8 cellular contexts compared by ENCODE assay signal in the genomic region with DNA sequence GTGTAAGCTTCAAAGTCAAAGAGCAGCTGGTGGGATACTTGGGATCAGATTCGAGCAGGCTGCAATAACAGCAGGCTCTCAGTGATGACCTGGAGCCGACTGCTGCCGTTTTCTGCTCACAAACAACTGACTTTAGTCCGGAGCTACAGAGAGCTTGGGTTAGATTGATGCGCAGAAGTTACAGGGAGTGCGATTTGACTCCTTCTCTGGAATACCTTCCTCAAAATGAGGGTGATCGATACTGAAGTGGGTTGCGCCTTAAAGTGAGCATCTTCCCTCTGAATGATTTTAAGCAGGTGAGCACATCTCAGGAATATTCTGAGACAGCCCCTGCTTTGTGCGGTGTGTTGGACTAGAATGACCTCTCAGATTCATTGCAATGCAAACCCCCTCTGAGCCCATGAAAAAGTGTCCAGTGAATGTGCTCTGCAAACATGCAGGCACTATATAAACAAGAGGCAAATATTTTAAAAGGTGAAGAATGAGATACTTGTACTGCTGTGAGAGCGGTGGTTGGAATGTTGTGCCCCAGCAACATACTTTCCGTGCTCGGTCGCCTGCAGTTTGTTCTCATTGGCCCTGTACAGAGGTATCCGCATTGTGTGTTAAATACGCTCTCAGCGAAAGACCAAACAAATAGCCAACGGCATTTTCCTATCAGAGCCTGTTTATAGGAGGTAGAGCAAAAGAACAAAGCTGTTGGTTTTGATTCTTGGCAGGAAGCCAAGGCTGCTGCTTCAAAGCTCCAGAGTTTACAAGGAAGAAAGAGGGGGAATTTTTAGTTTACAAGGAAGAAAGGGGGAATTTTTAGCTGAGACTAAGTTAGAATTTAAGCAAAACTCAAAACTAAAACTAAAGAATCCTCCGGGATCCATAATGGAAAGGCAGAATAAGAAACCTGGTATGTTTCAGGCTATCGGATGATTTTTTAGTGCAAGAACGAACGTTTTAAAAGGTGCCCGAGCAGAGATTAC.
DNase-seq lines count a peak whose midpoint lies in the region; ATAC-seq, FAIRE-seq and TF ChIP-seq lines count a peak whose summit lies in the region.

No MANE protein-coding gene starts in this region.

- peaks cover 2% of the 10 kb centered on the region for H3K79me2 ChIP-seq in HepG2 (ENCODE audit: insufficient read depth, low read length)

- H3K9me3 Mint-ChIP-seq in T-helper 2 cell treated with Interferon-gamma antibody and Interleukin-4, amounts not matched to agents 5 μg/mL and 100 μg/mL, for 36 hours = no peaks in the 10 kb centered on the region

- H2AFZ ChIP-seq in HepG2 (ENCODE audit: low read length) = peak overlapping the region; percentile 55

- no peaks in the 10 kb centered on the region for H3K27me3 ChIP-seq in HepG2 (ENCODE audit: control insufficient read depth in 1 of 2, insufficient read depth in 2 of 2, low read length in 2 of 2)
- H3K27me3 ChIP-seq in upper lobe of right lung = no peaks in the 10 kb centered on the region

- peak overlapping the region; percentile 98 for H3K4me2 ChIP-seq in HepG2 (ENCODE audit: low read depth, low read length)

- CTCF ChIA-PET in HepG2 (lab: Yijun Ruan, JAX; ENCODE audit: low intra/inter-chr PET ratio, low total read pairs) = no interaction called here

- POLR2A ChIA-PET in HepG2 (lab: Yijun Ruan, JAX) = interaction anchor here (0.5 to 4.6 kb wide), 14 partner anchors 13 to 1444 kb away, joined by 3 to 48 read pairs (median 4); partner anchors contain the start of genes FUCA2, LTV1 and PHACTR2

- TF ChIP-seq EP300 in HepG2 (IDR thresholded peaks at IDR 0.05; ENCODE audit: low read depth in 2 of 2, low read length in 2 of 2) (peak; percentile 93), HepG2 (CRISPR knock-in tag; IDR thresholded peaks at IDR 0.05; ENCODE audit: borderline replicate concordance) (peak; percentile 94)

- H3K36me3 ChIP-seq in HepG2 (replicated peaks in 1 of 2; ENCODE audit: control insufficient read depth in 1 of 2, insufficient read depth in 2 of 2, low read length in 2 of 2) = no peaks in the 10 kb centered on the region
- H3K36me3 ChIP-seq in upper lobe of right lung = no peaks in the 10 kb centered on the region

- H3K9me3 ChIP-seq in HepG2 (ENCODE audit: low read length) = no peaks in the 10 kb centered on the region
- H3K9me3 ChIP-seq in upper lobe of right lung = no peaks in the 10 kb centered on the region

- H3K27ac ChIP-seq in HepG2 (ENCODE audit: extremely low read length, insufficient read depth, low read length) = peak overlapping the region; percentile 98
- H3K27ac ChIP-seq in upper lobe of right lung = peak overlapping the region; percentile 76

- intact Hi-C loops in HepG2 (cut with micrococcal nuclease; ENCODE audit: unreplicated experiment) (loop anchor here (1.0 to 5.0 kb wide), 6 partner anchors 53 to 267 kb away; partner anchors contain the start of gene LTV1), upper lobe of right lung (cut with DNase I) (no loop called here), posterior vena cava (cut with DNase I) (loop anchor here in 1 of 2 donors (10.0 kb wide), 2 partner anchors 61 to 161 kb away; no protein-coding TSS in a partner anchor)

- peak; percentile 29 for DNase-seq in NCI-H128 (lab: John Stamatoyannopoulos, UW; ENCODE audit: unreplicated experiment)
- peak; percentile 60 to 65 for DNase-seq in cardiac fibroblast (ENCODE audit: low read depth in 2 of 2)
- DNase-seq in HepG2 (ENCODE audit: low spot score) = peak; percentile 100
- peak; percentile 70 for DNase-seq in upper lobe of right lung
- DNase-seq in KG1 (lab: John Stamatoyannopoulos, UW) = no peak
- DNase-seq in T-helper 2 cell treated with Interferon-gamma antibody and Interleukin-4, amounts not matched to agents 5 μg/mL and 100 μg/mL, for 36 hours (ENCODE audit: low spot score) = no peak
- no peak for DNase-seq in posterior vena cava (ENCODE audit: low spot score)
- no peak for DNase-seq in NAMALWA (ENCODE audit: low spot score)

- no peak overlapping the region for H3K4me3 Mint-ChIP-seq in T-helper 2 cell treated with Interferon-gamma antibody and Interleukin-4, amounts not matched to agents 5 μg/mL and 100 μg/mL, for 36 hours

- in situ Hi-C loops in HepG2 (cut with HindIII; ENCODE audit: extremely low pct_ligation_motif_present, low pct_unique_long_range_greater_than_20kb) = loop anchor here (5.0 kb wide), 1 partner anchor 53 kb away; no protein-coding TSS in a partner anchor

- H3K4me1 ChIP-seq in HepG2 (ENCODE audit: insufficient read depth, low read length) (peaks cover 70% of the 10 kb centered on the region), upper lobe of right lung (peaks cover 62% of the 10 kb centered on the region)

- peak; percentile 61; the same call in 1 of the 2 replicates for TF ChIP-seq RAD21 in HepG2 (CRISPR knock-in tag; IDR thresholded peaks at IDR 0.05)

- ATAC-seq in HepG2 (peak; percentile 94), upper lobe of right lung (peak; percentile 90)

- H4K20me1 ChIP-seq in HepG2 (ENCODE audit: insufficient read depth, low read length) = no peaks in the 10 kb centered on the region

- no peak for TF ChIP-seq CTCF in cardiac fibroblast (IDR thresholded peaks at IDR 0.05; ENCODE audit: low read depth, low read length)
- no peak for TF ChIP-seq CTCF in HepG2 (CRISPR knock-in tag; IDR thresholded peaks at IDR 0.05)
- no peak for TF ChIP-seq CTCF in upper lobe of right lung (IDR thresholded peaks at IDR 0.05)

- no peaks in the 10 kb centered on the region for H3K4me1 Mint-ChIP-seq in T-helper 2 cell treated with Interferon-gamma antibody and Interleukin-4, amounts not matched to agents 5 μg/mL and 100 μg/mL, for 36 hours (ENCODE audit: low read depth)

- peak; percentile 78 for FAIRE-seq in HepG2 (lab: Jason Lieb, UNC)

- no peaks in the 10 kb centered on the region for H3K27me3 Mint-ChIP-seq in T-helper 2 cell treated with Interferon-gamma antibody and Interleukin-4, amounts not matched to agents 5 μg/mL and 100 μg/mL, for 36 hours (ENCODE audit: low read depth)

- peak in 1 of 2 experiments; percentile 90; a peak in 2 of 4 replicates for TF ChIP-seq POLR2A in HepG2 (IDR thresholded peaks at IDR 0.05; ENCODE audit: insufficient read depth in 1 of 2, low read depth in 2 of 2, low read length in 2 of 2)

- TSS peak; percentile 94 for BruUV-seq in HepG2 (replicated peaks; lab: Mats Ljungman, UMichigan)

- peak overlapping the region; percentile 94 for H3K9ac ChIP-seq in HepG2 (ENCODE audit: insufficient read depth, low read depth, low read length)

- no peaks in the 10 kb centered on the region for H3K36me3 Mint-ChIP-seq in T-helper 2 cell treated with Interferon-gamma antibody and Interleukin-4, amounts not matched to agents 5 μg/mL and 100 μg/mL, for 36 hours (ENCODE audit: low read depth)

- H3K4me3 ChIP-seq in cardiac fibroblast (replicated peaks in 1 of 2; ENCODE audit: low read depth in 2 of 2, low read length in 2 of 2) (no peak overlapping the region), HepG2 (replicated peaks in 1 of 3; ENCODE audit: insufficient read depth in 1 of 3, low read depth in 2 of 3, low read length in 3 of 3) (peak overlapping the region; percentile 56 to 74 (median 57)), upper lobe of right lung (peak overlapping the region; percentile 25)

- H3K27ac Mint-ChIP-seq in T-helper 2 cell treated with Interferon-gamma antibody and Interleukin-4, amounts not matched to agents 5 μg/mL and 100 μg/mL, for 36 hours = no peak overlapping the region

- WGBS in HepG2 (ENCODE audit: low lambda C conversion rate) = under 1% methylated on average over 22 of the region's 22 CpGs

TF ChIP-seq in HepG2, 621 proteins besides CTCF, POLR2A, EP300 and RAD21 (continues in another document):
- peak; percentile 98 for TF ChIP-seq FOXA3 (CRISPR knock-in tag; IDR thresholded peaks at IDR 0.05)
- TF ChIP-seq, protein P1, sequence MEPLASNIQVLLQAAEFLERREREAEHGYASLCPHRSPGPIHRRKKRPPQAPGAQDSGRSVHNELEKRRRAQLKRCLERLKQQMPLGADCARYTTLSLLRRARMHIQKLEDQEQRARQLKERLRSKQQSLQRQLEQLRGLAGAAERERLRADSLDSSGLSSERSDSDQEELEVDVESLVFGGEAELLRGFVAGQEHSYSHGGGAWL (CRISPR knock-in tag; IDR thresholded peaks at IDR 0.05) = peak; percentile 1; the same call in 1 of the 2 replicates
- TF ChIP-seq MEF2D (CRISPR knock-in tag; IDR thresholded peaks at IDR 0.05) = 0 out of 2 replicates have a peak, but pooled peaks have one; percentile 14
- peak; percentile 69; the same call in 1 of the 2 replicates for TF ChIP-seq CREB3 (CRISPR knock-in tag; IDR thresholded peaks at IDR 0.05)
- no peak for TF ChIP-seq SUZ12 (IDR thresholded peaks at IDR 0.05; ENCODE audit: low read depth, low read length)
- TF ChIP-seq ZNF44 (CRISPR knock-in tag; IDR thresholded peaks at IDR 0.05) = peak; percentile 42; the same call in 1 of the 2 replicates
- peak; percentile 74 for TF ChIP-seq NFYB (CRISPR knock-in tag; IDR thresholded peaks at IDR 0.05)
- TF ChIP-seq ZNF749 (CRISPR knock-in tag; IDR thresholded peaks at IDR 0.05; ENCODE audit: borderline replicate concordance) = peak; percentile 71; the same call in 1 of the 2 replicates
- no peak for TF ChIP-seq ZNF781 (CRISPR knock-in tag; IDR thresholded peaks at IDR 0.05; ENCODE audit: borderline replicate concordance, not compliant biosample characterization)
- peak; percentile 97; the same call in 1 of the 2 replicates for TF ChIP-seq SSRP1 (CRISPR knock-in tag; IDR thresholded peaks at IDR 0.05)
- no peak for TF ChIP-seq ZNF782 (CRISPR knock-in tag; IDR thresholded peaks at IDR 0.05; ENCODE audit: borderline replicate concordance)
- TF ChIP-seq ELF1 (CRISPR knock-in tag; IDR thresholded peaks at IDR 0.05) = no peak
- peak; percentile 79 for TF ChIP-seq NR2F6 (IDR thresholded peaks at IDR 0.05)
- peak; percentile 88 for TF ChIP-seq NR2F6 (CRISPR knock-in tag; IDR thresholded peaks at IDR 0.05)
- peak; percentile 90 for TF ChIP-seq SOX5 (CRISPR knock-in tag; IDR thresholded peaks at IDR 0.05; ENCODE audit: borderline replicate concordance)
- TF ChIP-seq LCORL (IDR thresholded peaks at IDR 0.05) = peak; percentile 99
- peak; percentile 96 for TF ChIP-seq LCORL (CRISPR knock-in tag; IDR thresholded peaks at IDR 0.05)
- peak; percentile 60; the same call in 1 of the 2 replicates for TF ChIP-seq BORCS8-MEF2B (CRISPR knock-in tag; IDR thresholded peaks at IDR 0.05)
- 0 out of 2 replicates have a peak, but pooled peaks have one; percentile 60 for TF ChIP-seq ZNF709 (CRISPR knock-in tag; IDR thresholded peaks at IDR 0.05)
- no peak for TF ChIP-seq CENPT (CRISPR knock-in tag; IDR thresholded peaks at IDR 0.05; ENCODE audit: low read depth)

Comparison
In these comparisons a context has a peak if more than half of its experiments do, and no peak if none do; other contexts are left out.
1. DNase-seq: peak in NCI-H128 (single experiment), cardiac fibroblast (2 of 2), HepG2 (single experiment) and upper lobe of right lung (single experiment); none in KG1 (single experiment), T-helper 2 cell treated with Interferon-gamma antibody and Interleukin-4, amounts not matched to agents 5 μg/mL and 100 μg/mL, for 36 hours (single experiment), posterior vena cava (single experiment) and NAMALWA (single experiment).
2. H3K4me3 ChIP-seq: peak in HepG2 (3 of 3) and upper lobe of right lung (single experiment); none in cardiac fibroblast (0 of 2).